1 cellular context compared by ENCODE assay signal in the genomic region with DNA sequence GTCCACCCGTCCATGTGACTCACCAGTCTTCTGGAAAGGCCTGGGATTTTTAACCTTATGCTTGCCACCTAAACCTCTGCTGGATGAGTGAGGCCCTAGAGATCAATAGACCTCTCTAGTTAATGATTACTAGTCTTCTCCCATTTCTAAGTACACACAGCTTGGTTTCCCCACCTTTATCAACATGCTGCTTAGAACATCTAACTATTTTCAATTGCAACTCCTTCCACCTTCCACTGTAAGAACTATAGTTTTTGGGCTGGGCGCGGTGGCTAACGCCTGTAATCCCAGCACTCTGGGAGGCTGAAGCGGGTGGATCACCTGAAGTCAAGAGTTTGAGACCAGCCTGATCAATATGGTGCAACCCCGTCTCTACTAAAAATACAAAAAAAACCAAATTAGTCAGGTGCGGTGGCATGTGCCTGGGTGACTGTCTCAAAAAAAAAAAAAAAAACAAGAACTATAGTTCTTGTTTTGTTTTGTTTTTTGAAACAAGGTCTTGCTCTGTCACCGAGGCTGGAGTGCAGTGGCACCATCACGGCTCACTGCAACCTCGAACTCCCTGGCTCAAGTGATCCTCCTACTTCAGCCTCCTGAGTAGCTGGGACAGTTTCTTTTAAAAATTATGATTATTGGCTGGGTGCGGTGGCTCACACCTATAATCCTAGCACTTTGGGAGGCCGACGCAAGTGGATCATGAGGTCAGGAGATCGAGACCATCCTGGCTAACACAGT.
TF ChIP-seq lines count a peak whose summit lies in the region.

No MANE protein-coding gene starts in this region.

TF ChIP-seq in HepG2, 621 proteins besides CTCF, POLR2A, EP300 and RAD21 (continued from another document and continues in another):
- TF ChIP-seq, protein P1, sequence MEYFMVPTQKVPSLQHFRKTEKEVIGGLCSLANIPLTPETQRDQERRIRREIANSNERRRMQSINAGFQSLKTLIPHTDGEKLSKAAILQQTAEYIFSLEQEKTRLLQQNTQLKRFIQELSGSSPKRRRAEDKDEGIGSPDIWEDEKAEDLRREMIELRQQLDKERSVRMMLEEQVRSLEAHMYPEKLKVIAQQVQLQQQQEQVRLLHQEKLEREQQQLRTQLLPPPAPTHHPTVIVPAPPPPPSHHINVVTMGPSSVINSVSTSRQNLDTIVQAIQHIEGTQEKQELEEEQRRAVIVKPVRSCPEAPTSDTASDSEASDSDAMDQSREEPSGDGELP (IDR thresholded peaks at IDR 0.05; ENCODE audit: borderline replicate concordance, low read depth), result peak; percentile 28; the same call in 1 of the 2 replicates
- TF ChIP-seq CREBL2 (CRISPR knock-in tag; IDR thresholded peaks at IDR 0.05; ENCODE audit: borderline replicate concordance) (no peak), ZFP37 (CRISPR knock-in tag; IDR thresholded peaks at IDR 0.05; ENCODE audit: borderline replicate concordance) (no peak), HNRNPH1 (optimal IDR thresholded peaks at IDR 0.05; ENCODE audit: low read depth, low read length) (no peak), ZHX1 (CRISPR knock-in tag; IDR thresholded peaks at IDR 0.05; ENCODE audit: low read depth) (no peak), PBX2 (CRISPR knock-in tag; IDR thresholded peaks at IDR 0.05) (no peak), MED1 (CRISPR knock-in tag; IDR thresholded peaks at IDR 0.05) (peak; percentile 92), NKX3-1 (CRISPR knock-in tag; IDR thresholded peaks at IDR 0.05) (no peak; the same call in 1 of the 2 replicates), ZHX2 (IDR thresholded peaks at IDR 0.05; ENCODE audit: low read depth) (no peak), ZHX2 (CRISPR knock-in tag; IDR thresholded peaks at IDR 0.05; ENCODE audit: borderline replicate concordance) (no peak), ZNF781 (CRISPR knock-in tag; IDR thresholded peaks at IDR 0.05; ENCODE audit: borderline replicate concordance, not compliant biosample characterization) (no peak), ZNF761 (CRISPR knock-in tag; conservative IDR thresholded peaks at IDR 0.05) (0 out of 2 replicates have a peak, but pooled peaks have one; percentile 33), ZNF577 (CRISPR knock-in tag; IDR thresholded peaks at IDR 0.05; ENCODE audit: borderline replicate concordance, low read depth) (no peak), ZMAT5 (CRISPR knock-in tag; IDR thresholded peaks at IDR 0.05; ENCODE audit: borderline replicate concordance, low read depth) (no peak), PHF20 (CRISPR knock-in tag; IDR thresholded peaks at IDR 0.05) (no peak), SNAPC2 (CRISPR knock-in tag; IDR thresholded peaks at IDR 0.05) (no peak), HOXD1 (CRISPR knock-in tag; IDR thresholded peaks at IDR 0.05) (no peak), CC2D1A (CRISPR knock-in tag; IDR thresholded peaks at IDR 0.05) (no peak), YEATS4 (CRISPR knock-in tag; IDR thresholded peaks at IDR 0.05; ENCODE audit: borderline replicate concordance) (peak; percentile 64; the same call in 1 of the 2 replicates), ARNT2 (CRISPR knock-in tag; IDR thresholded peaks at IDR 0.05; ENCODE audit: low read depth) (peak; percentile 78), ZBTB7B (CRISPR knock-in tag; IDR thresholded peaks at IDR 0.05) (no peak), HHEX (CRISPR knock-in tag; IDR thresholded peaks at IDR 0.05) (no peak), HDAC1 (CRISPR knock-in tag; IDR thresholded peaks at IDR 0.05) (peak; percentile 79), MIER2 (CRISPR knock-in tag; IDR thresholded peaks at IDR 0.05) (peak; percentile 27; the same call in 1 of the 2 replicates), ARNT (IDR thresholded peaks at IDR 0.05) (no peak), RFX5 (IDR thresholded peaks at IDR 0.05; ENCODE audit: low read depth, low read length) (no peak), KLF15 (CRISPR knock-in tag; IDR thresholded peaks at IDR 0.05; ENCODE audit: borderline replicate concordance) (no peak), ETV5 (CRISPR knock-in tag; IDR thresholded peaks at IDR 0.05; ENCODE audit: borderline replicate concordance) (peak; percentile 23; the same call in 1 of the 2 replicates), ZNF468 (CRISPR knock-in tag; IDR thresholded peaks at IDR 0.05) (no peak), ZNF501 (CRISPR knock-in tag; IDR thresholded peaks at IDR 0.05) (peak; percentile 20; the same call in 1 of the 2 replicates)
- TF ChIP-seq, protein P2, sequence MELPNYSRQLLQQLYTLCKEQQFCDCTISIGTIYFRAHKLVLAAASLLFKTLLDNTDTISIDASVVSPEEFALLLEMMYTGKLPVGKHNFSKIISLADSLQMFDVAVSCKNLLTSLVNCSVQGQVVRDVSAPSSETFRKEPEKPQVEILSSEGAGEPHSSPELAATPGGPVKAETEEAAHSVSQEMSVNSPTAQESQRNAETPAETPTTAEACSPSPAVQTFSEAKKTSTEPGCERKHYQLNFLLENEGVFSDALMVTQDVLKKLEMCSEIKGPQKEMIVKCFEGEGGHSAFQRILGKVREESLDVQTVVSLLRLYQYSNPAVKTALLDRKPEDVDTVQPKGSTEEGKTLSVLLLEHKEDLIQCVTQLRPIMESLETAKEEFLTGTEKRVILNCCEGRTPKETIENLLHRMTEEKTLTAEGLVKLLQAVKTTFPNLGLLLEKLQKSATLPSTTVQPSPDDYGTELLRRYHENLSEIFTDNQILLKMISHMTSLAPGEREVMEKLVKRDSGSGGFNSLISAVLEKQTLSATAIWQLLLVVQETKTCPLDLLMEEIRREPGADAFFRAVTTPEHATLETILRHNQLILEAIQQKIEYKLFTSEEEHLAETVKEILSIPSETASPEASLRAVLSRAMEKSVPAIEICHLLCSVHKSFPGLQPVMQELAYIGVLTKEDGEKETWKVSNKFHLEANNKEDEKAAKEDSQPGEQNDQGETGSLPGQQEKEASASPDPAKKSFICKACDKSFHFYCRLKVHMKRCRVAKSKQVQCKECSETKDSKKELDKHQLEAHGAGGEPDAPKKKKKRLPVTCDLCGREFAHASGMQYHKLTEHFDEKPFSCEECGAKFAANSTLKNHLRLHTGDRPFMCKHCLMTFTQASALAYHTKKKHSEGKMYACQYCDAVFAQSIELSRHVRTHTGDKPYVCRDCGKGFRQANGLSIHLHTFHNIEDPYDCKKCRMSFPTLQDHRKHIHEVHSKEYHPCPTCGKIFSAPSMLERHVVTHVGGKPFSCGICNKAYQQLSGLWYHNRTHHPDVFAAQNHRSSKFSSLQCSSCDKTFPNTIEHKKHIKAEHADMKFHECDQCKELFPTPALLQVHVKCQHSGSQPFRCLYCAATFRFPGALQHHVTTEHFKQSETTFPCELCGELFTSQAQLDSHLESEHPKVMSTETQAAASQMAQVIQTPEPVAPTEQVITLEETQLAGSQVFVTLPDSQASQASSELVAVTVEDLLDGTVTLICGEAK (IDR thresholded peaks at IDR 0.05), result no peak
- TF ChIP-seq, protein P2 (CRISPR knock-in tag; IDR thresholded peaks at IDR 0.05), result no peak
- TF ChIP-seq, protein P3, sequence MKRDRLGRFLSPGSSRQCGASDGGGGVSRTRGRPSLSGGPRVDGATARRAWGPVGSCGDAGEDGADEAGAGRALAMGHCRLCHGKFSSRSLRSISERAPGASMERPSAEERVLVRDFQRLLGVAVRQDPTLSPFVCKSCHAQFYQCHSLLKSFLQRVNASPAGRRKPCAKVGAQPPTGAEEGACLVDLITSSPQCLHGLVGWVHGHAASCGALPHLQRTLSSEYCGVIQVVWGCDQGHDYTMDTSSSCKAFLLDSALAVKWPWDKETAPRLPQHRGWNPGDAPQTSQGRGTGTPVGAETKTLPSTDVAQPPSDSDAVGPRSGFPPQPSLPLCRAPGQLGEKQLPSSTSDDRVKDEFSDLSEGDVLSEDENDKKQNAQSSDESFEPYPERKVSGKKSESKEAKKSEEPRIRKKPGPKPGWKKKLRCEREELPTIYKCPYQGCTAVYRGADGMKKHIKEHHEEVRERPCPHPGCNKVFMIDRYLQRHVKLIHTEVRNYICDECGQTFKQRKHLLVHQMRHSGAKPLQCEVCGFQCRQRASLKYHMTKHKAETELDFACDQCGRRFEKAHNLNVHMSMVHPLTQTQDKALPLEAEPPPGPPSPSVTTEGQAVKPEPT (CRISPR knock-in tag; IDR thresholded peaks at IDR 0.05; ENCODE audit: low read depth), result no peak
